9 cellular contexts compared by ENCODE assay signal in genomic region chr3:141311496-141312358, GRCh38. TPM values are rescaled to one million over a fixed set of nuclear protein-coding genes. Genes with fewer than 3 reads are reported as not detected.
DNase-seq lines count a peak whose midpoint lies in the region; ATAC-seq, FAIRE-seq and TF ChIP-seq lines count a peak whose summit lies in the region.
"Had no signal": no experiment of that assay in that cellular context is flagged by ENCODE, and none has a peak within 500 bp of the region (broad histone marks: within the 10 kb centered on the region; RNA-seq: fewer than 3 reads in every experiment).

No MANE protein-coding gene starts in this region.

- peak overlapping the region; percentile 52 to 86 for H3K9ac ChIP-seq in kidney (ENCODE audit: low read length in 2 of 2)

- H3K4me3 ChIP-seq in kidney (ENCODE audit: low read length in 2 of 2), result peak overlapping the region; percentile 86 to 96

- intact Hi-C loops in kidney (cut with DNase I), result loop anchor here (10.0 kb wide), 1 partner anchor 243 kb away; no protein-coding TSS in a partner anchor

- H3K36me3 ChIP-seq in kidney (ENCODE audit: control insufficient read depth in 1 of 2, insufficient read depth in 2 of 2, low read length in 2 of 2), result no peaks in the 10 kb centered on the region

- peak; percentile 98 for DNase-seq in AG20443 (ENCODE audit: low spot score)
- DNase-seq in NCI-H345 (lab: John Stamatoyannopoulos, UW), result peak; percentile 95
- DNase-seq in activated CD4-positive, CD25-positive, alpha-beta regulatory T cell treated with anti-CD3 and anti-CD28 coated beads, Interleukin-2, amount 50 U/mL, for 16 hours (ENCODE audit: low read depth, low spot score), result peak; percentile 96
- peak; percentile 73 to 95 for DNase-seq in cerebellar nuclear complex (lab: John Stamatoyannopoulos, UW)
- DNase-seq in kidney, result peak; percentile 99
- DNase-seq in stimulated activated CD4-positive, alpha-beta T cell treated with anti-CD3 and anti-CD28 coated beads, Interleukin-15, amount 100 ng/mL, for 24 hours, result peak; percentile 99

- no peaks in the 10 kb centered on the region for H3K9me3 ChIP-seq in kidney (ENCODE audit: control insufficient read depth in 1 of 2, low read length in 2 of 2)

- peak; percentile 97 for ATAC-seq in GM19023 (IDR thresholded peaks at IDR 0.05; ENCODE audit: unreplicated experiment)
- peak; percentile 99 for ATAC-seq in HG03280 (IDR thresholded peaks at IDR 0.05; ENCODE audit: unreplicated experiment)

- peaks cover 9 to 16% of the 10 kb centered on the region in 2 donors for H3K4me1 ChIP-seq in kidney (ENCODE audit: control insufficient read depth in 1 of 2, insufficient read depth in 1 of 2, low read depth in 1 of 2, low read length in 2 of 2)

- TF ChIP-seq CTCF in kidney (IDR thresholded peaks at IDR 0.05; ENCODE audit: borderline replicate concordance, extremely low read depth, insufficient read depth), result peak; percentile 72

- FAIRE-seq in kidney (lab: Jason Lieb, UNC), result peak; percentile 66
- FAIRE-seq: islet of Langerhans had no signal

- H3K27ac ChIP-seq in kidney (ENCODE audit: low read depth in 2 of 2, low read length in 2 of 2), result peak overlapping the region; percentile 65 to 83

RNA-seq across cellular contexts. Expression of gene ZBTB38, which starts 56.6 kb away (rescaled TPM):
- total RNA-seq in kidney, result 113 TPM
- polyA plus RNA-seq in kidney (ENCODE audit: insufficient read depth, low read depth, low replicate concordance), result 8.6 TPM

Comparison
In these comparisons a context has a peak if more than half of its experiments do, and no peak if none do; other contexts are left out.
1. Peak in every context shown above with its lines: DNase-seq, ATAC-seq, H3K4me3 ChIP-seq and H3K27ac ChIP-seq.